8 cellular contexts compared by ENCODE assay signal in genomic region chr2:175167792-175168563, GRCh38. TPM values are rescaled to one million over a fixed set of nuclear protein-coding genes. Genes with fewer than 3 reads are reported as not detected.
DNase-seq lines count a peak whose midpoint lies in the region; ATAC-seq and TF ChIP-seq lines count a peak whose summit lies in the region.

A gene with protein sequence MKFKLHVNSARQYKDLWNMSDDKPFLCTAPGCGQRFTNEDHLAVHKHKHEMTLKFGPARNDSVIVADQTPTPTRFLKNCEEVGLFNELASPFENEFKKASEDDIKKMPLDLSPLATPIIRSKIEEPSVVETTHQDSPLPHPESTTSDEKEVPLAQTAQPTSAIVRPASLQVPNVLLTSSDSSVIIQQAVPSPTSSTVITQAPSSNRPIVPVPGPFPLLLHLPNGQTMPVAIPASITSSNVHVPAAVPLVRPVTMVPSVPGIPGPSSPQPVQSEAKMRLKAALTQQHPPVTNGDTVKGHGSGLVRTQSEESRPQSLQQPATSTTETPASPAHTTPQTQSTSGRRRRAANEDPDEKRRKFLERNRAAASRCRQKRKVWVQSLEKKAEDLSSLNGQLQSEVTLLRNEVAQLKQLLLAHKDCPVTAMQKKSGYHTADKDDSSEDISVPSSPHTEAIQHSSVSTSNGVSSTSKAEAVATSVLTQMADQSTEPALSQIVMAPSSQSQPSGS (minus strand): TSS chr2:175168203. CDS start chr2:175136443, 31,760 bp downstream.

- peaks cover 53% of the 10 kb centered on the region for H3K79me2 ChIP-seq in mammary epithelial cell (ENCODE audit: insufficient read depth, low read length)

- peak within 1 kb of the TSS; percentile 99 for H2AFZ ChIP-seq in mammary epithelial cell (ENCODE audit: low read depth, low read length)

- WGBS in mammary epithelial cell (ENCODE audit: low coverage, missing lambda C conversion rate): 0% methylated on average over 2 of the region's 56 CpGs

- peak; percentile 100 for DNase-seq in ACHN
- peak; percentile 100 for DNase-seq in NCI-H2227 (lab: John Stamatoyannopoulos, UW; ENCODE audit: unreplicated experiment)
- peak; percentile 99 for DNase-seq in WERI-Rb-1
- DNase-seq in mammary epithelial cell: peak; percentile 100

- TSS peak; percentile 60 for BruUV-seq in mammary epithelial cell (replicated peaks; lab: Mats Ljungman, UMichigan)

- dilution Hi-C loops in mammary epithelial cell (cut with HindIII; ENCODE audit: low sequenced_read_pairs): no loop called here

- H3K27ac ChIP-seq in WERI-Rb-1 (peak within 1 kb of the TSS; percentile 92), mammary epithelial cell (ENCODE audit: insufficient read depth, low read depth, low read length) (peak within 1 kb of the TSS; percentile 95), skeletal muscle tissue (ENCODE audit: low read depth, low read length) (peak within 1 kb of the TSS; percentile 98)

- in situ Hi-C loops in ACHN (cut with HindIII; ENCODE audit: low pct_ligation_motif_present, low pct_unique_long_range_greater_than_20kb, low sequenced_read_pairs): no loop called here
- in situ Hi-C loops in mammary epithelial cell (cut with MboI; ENCODE audit: low sequenced_read_pairs in 2 of 2): loop anchor here in 1 of 2 donors (10.0 kb wide), 1 partner anchor 53 kb away; no protein-coding TSS in a partner anchor

- ATAC-seq in GM18873 (IDR thresholded peaks at IDR 0.05; ENCODE audit: low FRiP score, unreplicated experiment) (peak; percentile 96), HG03139 (IDR thresholded peaks at IDR 0.05; ENCODE audit: unreplicated experiment) (peak; percentile 96)

- peak within 1 kb of the TSS; percentile 87 for H3K4me2 ChIP-seq in mammary epithelial cell (ENCODE audit: insufficient read depth, low read depth, low read length)

- H3K27me3 ChIP-seq in WERI-Rb-1 (ENCODE audit: insufficient read depth, low read depth, severe bottlenecking): no peaks in the 10 kb centered on the region
- H3K27me3 ChIP-seq in mammary epithelial cell (ENCODE audit: insufficient read depth, low read length): no peaks in the 10 kb centered on the region
- H3K27me3 ChIP-seq in skeletal muscle tissue (ENCODE audit: control insufficient read depth in 3 of 3, insufficient read depth in 3 of 3, low read length in 3 of 3): no peaks in the 10 kb centered on the region

- peaks cover 7% of the 10 kb centered on the region for H3K36me3 ChIP-seq in WERI-Rb-1
- no peaks in the 10 kb centered on the region for H3K36me3 ChIP-seq in mammary epithelial cell (ENCODE audit: insufficient read depth, low read length)
- peaks cover 0 to 4% (median 2%) of the 10 kb centered on the region in 3 donors for H3K36me3 ChIP-seq in skeletal muscle tissue (ENCODE audit: control insufficient read depth in 3 of 3, insufficient read depth in 3 of 3, low read length in 3 of 3)

- intact Hi-C loops in mammary epithelial cell (cut with micrococcal nuclease): loop anchor here (2.0 to 5.0 kb wide), 2 partner anchors 31 to 56 kb away; no protein-coding TSS in a partner anchor

- H4K20me1 ChIP-seq in mammary epithelial cell (ENCODE audit: insufficient read depth, low read length): no peaks in the 10 kb centered on the region

- peak within 1 kb of the TSS; percentile 99 for H3K4me3 ChIP-seq in WERI-Rb-1 (ENCODE audit: low read depth, low read length)
- H3K4me3 ChIP-seq in mammary epithelial cell (replicated peaks in 1 of 3; ENCODE audit: insufficient read depth in 1 of 3, low read depth in 2 of 3, low read length in 3 of 3): peak within 1 kb of the TSS; percentile 85 to 98 (median 95)
- H3K4me3 ChIP-seq in iPS-18c (ENCODE audit: insufficient read depth, low read depth, low read length): peak within 1 kb of the TSS; percentile 85
- peak within 1 kb of the TSS; percentile 99 to 100 (median 100) for H3K4me3 ChIP-seq in skeletal muscle tissue (ENCODE audit: low read length in 3 of 3)

- H3K9ac ChIP-seq in mammary epithelial cell (ENCODE audit: insufficient read depth, low read length): peak within 1 kb of the TSS; percentile 96
- H3K9ac ChIP-seq in skeletal muscle tissue (ENCODE audit: low read depth in 1 of 3, low read length in 3 of 3): peak within 1 kb of the TSS; percentile 100

- H3K9me3 ChIP-seq in WERI-Rb-1 (ENCODE audit: severe bottlenecking) (no peaks in the 10 kb centered on the region), mammary epithelial cell (replicated peaks; ENCODE audit: insufficient read depth, low read length) (no peaks in the 10 kb centered on the region), iPS-18c (ENCODE audit: control insufficient read depth, insufficient read depth, low read length) (no peaks in the 10 kb centered on the region), skeletal muscle tissue (ENCODE audit: control insufficient read depth in 3 of 3, low read length in 3 of 3) (no peaks in the 10 kb centered on the region)

- TF ChIP-seq CTCF in WERI-Rb-1 (IDR thresholded peaks at IDR 0.05; ENCODE audit: low read depth, low read length): no peak
- TF ChIP-seq CTCF in mammary epithelial cell (conservative IDR thresholded peaks at IDR 0.05 in 1 of 2, IDR thresholded peaks at IDR 0.05 in 1 of 2; ENCODE audit: extremely low read depth in 1 of 2, insufficient read depth in 1 of 2, low read depth in 1 of 2, low read length in 2 of 2): no peak

- CTCF ChIA-PET in mammary epithelial cell (lab: Charles Lee; ENCODE audit: low non-redundant PET): interaction anchor here (0.6 kb wide), 1 partner anchor 36 kb away, joined by 3 read pairs; no protein-coding TSS in a partner anchor

- peaks cover 4% of the 10 kb centered on the region for H3K4me1 ChIP-seq in mammary epithelial cell (ENCODE audit: insufficient read depth, low read length)
- H3K4me1 ChIP-seq in skeletal muscle tissue (ENCODE audit: control insufficient read depth in 3 of 3, insufficient read depth in 3 of 3, low read length in 3 of 3): peaks cover 9 to 14% (median 13%) of the 10 kb centered on the region in 3 donors

RNA-seq across cellular contexts. Expression of the gene that starts here (rescaled TPM):
- total RNA-seq in mammary epithelial cell (10 to 100 TPM; 40.4 to 47.2 TPM), skeletal muscle tissue (35.0 TPM)
- polyA plus RNA-seq in mammary epithelial cell: 24.0 TPM
- polyA minus RNA-seq in mammary epithelial cell: 21.3 TPM

Comparison
In these comparisons a context has a peak if more than half of its experiments do, and no peak if none do; other contexts are left out.
1. Peak in every context shown above with its lines: DNase-seq, ATAC-seq, H3K4me3 ChIP-seq and H3K27ac ChIP-seq.